Comparison of ENCODE assay signal across 11 cellular contexts in the genomic region with DNA sequence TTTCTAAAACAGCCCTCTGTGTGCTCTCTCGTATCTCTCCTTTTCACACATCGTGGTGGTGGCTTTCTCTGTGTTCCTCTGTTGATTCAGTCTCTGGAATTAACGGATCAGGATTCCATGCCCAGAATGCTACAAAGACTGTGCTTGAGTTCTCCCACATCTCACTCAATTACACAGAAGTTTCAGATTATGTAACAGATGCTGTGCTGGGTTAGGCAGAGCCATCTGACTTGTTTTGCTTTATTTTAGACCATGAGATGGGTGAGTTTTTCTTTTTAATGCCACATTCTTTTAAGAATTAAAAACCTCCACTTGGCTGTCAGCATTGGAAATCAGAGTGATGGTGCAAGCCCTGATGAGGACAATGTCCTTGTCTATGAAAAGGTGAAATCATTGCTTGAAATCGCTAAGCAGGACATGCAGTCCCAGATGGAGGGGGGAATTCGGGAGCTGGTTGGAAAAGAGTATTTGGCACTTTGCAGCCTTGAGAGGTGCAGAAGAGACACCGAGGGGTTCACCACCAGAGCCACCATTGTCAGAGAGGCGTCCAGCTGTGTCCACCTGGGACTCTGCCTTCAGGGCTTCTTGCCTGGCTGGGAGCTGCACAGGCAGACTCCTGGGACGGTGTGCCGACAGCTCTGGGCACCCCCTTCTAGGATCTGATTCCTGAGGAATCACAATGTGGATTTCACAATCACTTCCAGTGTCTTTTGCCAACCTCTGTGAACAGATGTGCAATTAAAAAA.
DNase-seq lines count a peak whose midpoint lies in the region; ATAC-seq and TF ChIP-seq lines count a peak whose summit lies in the region.
"Had no signal": no experiment of that assay in that cellular context is flagged by ENCODE, and none has a peak within 500 bp of the region (broad histone marks: within the 10 kb centered on the region; RNA-seq: fewer than 3 reads in every experiment).

No MANE protein-coding gene starts in this region.

- intact Hi-C loops in thyroid gland (cut with DNase I) = no loop called here

- H3K4me3 ChIP-seq in thyroid gland (replicated peaks in 1 of 3) = no peak overlapping the region

- H3K27me3 ChIP-seq in thyroid gland = no peaks in the 10 kb centered on the region
- H3K27me3 ChIP-seq: SJCRH30 had no signal

- ATAC-seq in GM21717 (IDR thresholded peaks at IDR 0.05; ENCODE audit: unreplicated experiment) = no peak

- no peak for TF ChIP-seq CTCF in thyroid gland (IDR thresholded peaks at IDR 0.05)

- H3K27ac ChIP-seq in epithelial cell of prostate = peak overlapping the region; percentile 79
- H3K27ac ChIP-seq in thyroid gland = peak overlapping the region; percentile 4 to 14 (median 8)

- in situ Hi-C loops in ACHN (cut with HindIII; ENCODE audit: low pct_ligation_motif_present, low pct_unique_long_range_greater_than_20kb, low sequenced_read_pairs) = no loop called here

- TF ChIP-seq POLR2A in thyroid gland (IDR thresholded peaks at IDR 0.05) = no peak

- 61 to 66% methylated on average over 9 of the region's 9 CpGs for WGBS in thyroid gland, 2 donors

- H3K4me1 ChIP-seq in thyroid gland = peaks cover 14 to 16% of the 10 kb centered on the region in 2 donors

- no peaks in the 10 kb centered on the region for H3K36me3 ChIP-seq in thyroid gland
- H3K36me3 ChIP-seq: SJCRH30 had no signal

- no peaks in the 10 kb centered on the region for H3K9me3 ChIP-seq in thyroid gland
- H3K9me3 ChIP-seq: SJCRH30 had no signal

- peak; percentile 31 for DNase-seq in NCI-H2171 (lab: John Stamatoyannopoulos, UW)
- no peak for DNase-seq in epithelial cell of prostate (ENCODE audit: low read depth, low spot score)
- peak; percentile 75 for DNase-seq in medulla oblongata (ENCODE audit: extremely low spot score)
- DNase-seq in thyroid gland = no peak
- no peak for DNase-seq in activated naive CD4-positive, alpha-beta T cell (lab: John Stamatoyannopoulos, UW)
- DNase-seq in NCI-H748 treated with DMSO at 0.1 percent for 48 hours (lab: John Stamatoyannopoulos, UW) = no peak
- no peak for DNase-seq in ACHN
- DNase-seq: activated naive CD8-positive, alpha-beta T cell treated with anti-CD3 and anti-CD28 coated beads for 36 hours; stimulated activated CD4-positive, alpha-beta T cell treated with anti-CD3 and anti-CD28 coated beads, Interleukin-2, amount 100 ng/mL, for 48 hours had no signal

Comparison
In these comparisons a context has a peak if more than half of its experiments do, and no peak if none do; other contexts are left out.
1. DNase-seq: peak in NCI-H2171 (single experiment) and medulla oblongata (single experiment); none in epithelial cell of prostate (single experiment), thyroid gland (0 of 2), activated naive CD4-positive, alpha-beta T cell (0 of 4), NCI-H748 treated with DMSO at 0.1 percent for 48 hours (single experiment) and ACHN (single experiment).